Comparison of ENCODE assay signal across 11 cellular contexts in genomic region chr19:35461788-35462187, GRCh38. TPM values are rescaled to one million over a fixed set of nuclear protein-coding genes. Genes with fewer than 3 reads are reported as not detected.
"Had no signal": no experiment of that assay in that cellular context is flagged by ENCODE, and none has a peak within 500 bp of the region (broad histone marks: within the 10 kb centered on the region; RNA-seq: fewer than 3 reads in every experiment).

No MANE protein-coding gene starts in this region.

RNA-seq across cellular contexts. Expression of gene FFAR2, which starts 13.7 kb away (rescaled TPM):
- total RNA-seq: activated CD4-positive, alpha-beta T cell treated with anti-CD3 and anti-CD28 coated beads for 36 hours; activated CD4-positive, alpha-beta T cell treated with anti-CD3 and anti-CD28 coated beads, Interleukin-2, amount 10 ng/mL, durations not matched to agents 7 days and 5 days; activated CD8-positive, alpha-beta T cell treated with anti-CD3 and anti-CD28 coated beads, Interleukin-2, amount 10 ng/mL, durations not matched to agents 7 days and 5 days; activated naive CD4-positive, alpha-beta T cell treated with anti-CD3 and anti-CD28 coated beads for 36 hours; activated T-helper 2 cell treated with anti-CD3 and anti-CD28 coated beads, Interferon-gamma antibody, Interleukin-2, Interleukin-4, amounts not matched to agents 10 μg/mL and 5 μg/mL and 100 μg/mL, durations not matched to agents 14 hours and 24 hours and 36 hours; bronchial epithelial cell; cerebellum; MCF 10A; RPMI7951; SJCRH30; T-helper 1 cell treated with Interleukin-12 subunit alpha and Interleukin-12 subunit beta and Interleukin-4 antibody, amounts not matched to agents 30 ng/mL and 1 ng/mL, for 36 hours had no signal

RNA-seq across cellular contexts. Expression of gene KRTDAP, which starts 28.5 kb away (rescaled TPM):
- total RNA-seq: activated CD4-positive, alpha-beta T cell treated with anti-CD3 and anti-CD28 coated beads for 36 hours; activated CD4-positive, alpha-beta T cell treated with anti-CD3 and anti-CD28 coated beads, Interleukin-2, amount 10 ng/mL, durations not matched to agents 7 days and 5 days; activated CD8-positive, alpha-beta T cell treated with anti-CD3 and anti-CD28 coated beads, Interleukin-2, amount 10 ng/mL, durations not matched to agents 7 days and 5 days; activated naive CD4-positive, alpha-beta T cell treated with anti-CD3 and anti-CD28 coated beads for 36 hours; activated T-helper 2 cell treated with anti-CD3 and anti-CD28 coated beads, Interferon-gamma antibody, Interleukin-2, Interleukin-4, amounts not matched to agents 10 μg/mL and 5 μg/mL and 100 μg/mL, durations not matched to agents 14 hours and 24 hours and 36 hours; bronchial epithelial cell; cerebellum; MCF 10A; RPMI7951; SJCRH30; T-helper 1 cell treated with Interleukin-12 subunit alpha and Interleukin-12 subunit beta and Interleukin-4 antibody, amounts not matched to agents 30 ng/mL and 1 ng/mL, for 36 hours had no signal

RNA-seq across cellular contexts. Expression of gene DMKN, which starts 51.7 kb away (rescaled TPM):
- total RNA-seq: activated CD4-positive, alpha-beta T cell treated with anti-CD3 and anti-CD28 coated beads, Interleukin-2, amount 10 ng/mL, durations not matched to agents 7 days and 5 days; activated CD8-positive, alpha-beta T cell treated with anti-CD3 and anti-CD28 coated beads, Interleukin-2, amount 10 ng/mL, durations not matched to agents 7 days and 5 days; RPMI7951; SJCRH30; T-helper 1 cell treated with Interleukin-12 subunit alpha and Interleukin-12 subunit beta and Interleukin-4 antibody, amounts not matched to agents 30 ng/mL and 1 ng/mL, for 36 hours had no signal
